ENCODE assay signal across 19 cellular contexts in the genomic region with DNA sequence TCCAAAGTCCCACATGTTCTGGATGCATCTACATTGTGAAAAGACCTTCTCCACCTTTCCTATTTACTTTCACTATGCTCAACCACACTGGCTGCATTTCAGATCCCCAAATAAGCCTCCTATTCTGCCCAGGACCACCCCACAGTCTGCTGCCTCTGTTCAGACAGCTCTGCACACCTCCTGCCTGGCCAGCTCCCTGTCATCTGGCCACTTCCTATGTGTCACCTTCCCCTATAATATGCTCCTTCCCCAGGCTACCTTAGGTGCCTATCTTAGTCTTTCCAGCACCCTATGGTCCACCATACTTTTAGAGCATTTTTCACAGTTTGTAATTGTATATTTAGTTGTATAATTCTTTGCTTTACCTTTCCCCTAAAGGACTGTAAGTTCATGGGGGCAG. TPM values are rescaled to one million over a fixed set of nuclear protein-coding genes. Genes with fewer than 3 reads are reported as not detected.
A peak's percentile ranks its signal among the peaks of the same experiment; 100 is the strongest.
DNase-seq lines count a peak whose midpoint lies in the region; ATAC-seq and TF ChIP-seq lines count a peak whose summit lies in the region.
"Had no signal": no experiment of that assay in that cellular context is flagged by ENCODE, and none has a peak within 500 bp of the region (broad histone marks: within the 10 kb centered on the region; RNA-seq: fewer than 3 reads in every experiment).

No MANE protein-coding gene starts in this region.

- no peaks in the 10 kb centered on the region for H4K20me1 ChIP-seq in Loucy (ENCODE audit: insufficient read depth, low read length, poor library complexity, severe bottlenecking)

- H3K4me3 ChIP-seq in Loucy (ENCODE audit: low read length, poor library complexity, severe bottlenecking): no peak overlapping the region
- H3K4me3 ChIP-seq: GM23338 had no signal

- no peaks in the 10 kb centered on the region for H3K27me3 Mint-ChIP-seq in activated CD8-positive, alpha-beta memory T cell treated with anti-CD3 and anti-CD28 coated beads, Interleukin-2, amount 10 ng/mL, durations not matched to agents 7 days and 5 days
- H3K27me3 Mint-ChIP-seq in activated CD8-positive, alpha-beta T cell treated with anti-CD3 and anti-CD28 coated beads for 36 hours: no peaks in the 10 kb centered on the region
- H3K27me3 Mint-ChIP-seq: CD4-positive, CD25-positive, alpha-beta regulatory T cell; CD8-positive, alpha-beta memory T cell had no signal

- no peak overlapping the region for H3K27ac Mint-ChIP-seq in activated CD8-positive, alpha-beta memory T cell treated with anti-CD3 and anti-CD28 coated beads, Interleukin-2, amount 10 ng/mL, durations not matched to agents 7 days and 5 days
- H3K27ac Mint-ChIP-seq in activated CD8-positive, alpha-beta T cell treated with anti-CD3 and anti-CD28 coated beads for 36 hours: no peak overlapping the region
- H3K27ac Mint-ChIP-seq: CD4-positive, CD25-positive, alpha-beta regulatory T cell; CD8-positive, alpha-beta memory T cell; GM23338 had no signal

- no peaks in the 10 kb centered on the region for H3K27me3 ChIP-seq in Loucy (ENCODE audit: insufficient read depth, low read length, poor library complexity, severe bottlenecking)
- H3K27me3 ChIP-seq: BE2C had no signal

- H3F3A ChIP-seq in Loucy (ENCODE audit: low read depth): no peaks in the 10 kb centered on the region

- no peak overlapping the region for H3K4me3 Mint-ChIP-seq in activated CD8-positive, alpha-beta memory T cell treated with anti-CD3 and anti-CD28 coated beads, Interleukin-2, amount 10 ng/mL, durations not matched to agents 7 days and 5 days
- no peak overlapping the region for H3K4me3 Mint-ChIP-seq in activated CD8-positive, alpha-beta T cell treated with anti-CD3 and anti-CD28 coated beads for 36 hours
- H3K4me3 Mint-ChIP-seq: CD4-positive, CD25-positive, alpha-beta regulatory T cell; CD8-positive, alpha-beta memory T cell; GM23338 had no signal

- no peaks in the 10 kb centered on the region for H3K9me2 ChIP-seq in Loucy (replicated peaks; ENCODE audit: low read depth, low read length)

- H3K79me2 ChIP-seq in Loucy (ENCODE audit: insufficient read depth, low read length): no peaks in the 10 kb centered on the region

- no peaks in the 10 kb centered on the region for H3K4me1 ChIP-seq in Loucy (ENCODE audit: insufficient read depth, low read length, poor library complexity, severe bottlenecking)
- H3K4me1 ChIP-seq: BE2C had no signal

- H3K9me3 ChIP-seq in Loucy (ENCODE audit: insufficient read depth, low read depth, low read length): no peaks in the 10 kb centered on the region
- H3K9me3 ChIP-seq: BE2C had no signal

- no peaks in the 10 kb centered on the region for H3K36me3 ChIP-seq in Loucy (ENCODE audit: insufficient read depth, low read length)
- H3K36me3 ChIP-seq: BE2C had no signal

- peaks cover 13% of the 10 kb centered on the region for H3K4me1 Mint-ChIP-seq in activated CD8-positive, alpha-beta memory T cell treated with anti-CD3 and anti-CD28 coated beads, Interleukin-2, amount 10 ng/mL, durations not matched to agents 7 days and 5 days
- peaks cover 6% of the 10 kb centered on the region for H3K4me1 Mint-ChIP-seq in activated CD8-positive, alpha-beta T cell treated with anti-CD3 and anti-CD28 coated beads for 36 hours (ENCODE audit: low read depth)
- H3K4me1 Mint-ChIP-seq: GM23338 had no signal

- no peaks in the 10 kb centered on the region for H3K9me3 Mint-ChIP-seq in activated CD8-positive, alpha-beta memory T cell treated with anti-CD3 and anti-CD28 coated beads, Interleukin-2, amount 10 ng/mL, durations not matched to agents 7 days and 5 days (ENCODE audit: low read depth)
- H3K9me3 Mint-ChIP-seq in activated CD8-positive, alpha-beta T cell treated with anti-CD3 and anti-CD28 coated beads for 36 hours: no peaks in the 10 kb centered on the region
- H3K9me3 Mint-ChIP-seq: CD4-positive, CD25-positive, alpha-beta regulatory T cell; CD8-positive, alpha-beta memory T cell; GM23338 had no signal

- no peak overlapping the region for H3K4me2 ChIP-seq in Loucy (ENCODE audit: low read depth, low read length, poor library complexity, severe bottlenecking)
- H3K4me2 ChIP-seq: GM23338 had no signal

- ATAC-seq in activated CD8-positive, alpha-beta memory T cell treated with anti-CD3 and anti-CD28 coated beads, Interleukin-2, amount 10 ng/mL, durations not matched to agents 7 days and 5 days: peak; percentile 63
- peak; percentile 69 for ATAC-seq in activated CD8-positive, alpha-beta T cell treated with anti-CD3 and anti-CD28 coated beads for 36 hours
- peak; percentile 65 for ATAC-seq in stimulated activated naive CD8-positive, alpha-beta T cell treated with anti-CD3 and anti-CD28 coated beads, Interleukin-15, Interleukin-2, amounts not matched to agents 100 U/mL and 50 U/mL, for 24 hours
- ATAC-seq in HG02970 (IDR thresholded peaks at IDR 0.05; ENCODE audit: low FRiP score, unreplicated experiment): no peak
- ATAC-seq: GM23338 had no signal

- no peak overlapping the region for H3K9ac ChIP-seq in Loucy (ENCODE audit: low read depth, low read length, poor library complexity, severe bottlenecking)

- CTCF ChIA-PET in activated CD8-positive, alpha-beta memory T cell treated with anti-CD3 and anti-CD28 coated beads, Interleukin-2, amount 10 ng/mL, durations not matched to agents 7 days and 5 days (lab: Charles Lee): interaction anchor here (1.0 to 4.2 kb wide), 5 partner anchors 10 to 48 kb away, joined by 3 to 21 read pairs (median 10); no protein-coding TSS in a partner anchor
- CTCF ChIA-PET in activated CD8-positive, alpha-beta T cell treated with anti-CD3 and anti-CD28 coated beads for 36 hours (lab: Charles Lee): interaction anchor here (0.6 to 2.0 kb wide), 4 partner anchors 12 to 68 kb away, joined by 3 to 9 read pairs (median 3); no protein-coding TSS in a partner anchor

- peaks cover 4% of the 10 kb centered on the region for H3K36me3 Mint-ChIP-seq in activated CD8-positive, alpha-beta memory T cell treated with anti-CD3 and anti-CD28 coated beads, Interleukin-2, amount 10 ng/mL, durations not matched to agents 7 days and 5 days
- no peaks in the 10 kb centered on the region for H3K36me3 Mint-ChIP-seq in activated CD8-positive, alpha-beta T cell treated with anti-CD3 and anti-CD28 coated beads for 36 hours (ENCODE audit: low read depth)
- H3K36me3 Mint-ChIP-seq: CD4-positive, CD25-positive, alpha-beta regulatory T cell; CD8-positive, alpha-beta memory T cell had no signal

- no peak for DNase-seq in activated CD8-positive, alpha-beta memory T cell treated with anti-CD3 and anti-CD28 coated beads, Interleukin-2, amount 10 ng/mL, durations not matched to agents 7 days and 5 days
- no peak for DNase-seq in activated CD8-positive, alpha-beta memory T cell treated with anti-CD3 and anti-CD28 coated beads, Interleukin-2, amount 50 U/mL, for 4 hours
- DNase-seq in activated CD8-positive, alpha-beta T cell treated with anti-CD3 and anti-CD28 coated beads for 36 hours: peak; percentile 22
- no peak for DNase-seq in stimulated activated naive CD8-positive, alpha-beta T cell treated with anti-CD3 and anti-CD28 coated beads, Interleukin-15, Interleukin-2, amounts not matched to agents 100 U/mL and 50 U/mL, for 24 hours
- DNase-seq in hypothalamus (lab: John Stamatoyannopoulos, UW): no peak
- DNase-seq: ACHN; BE2C; C1 segment of cervical spinal cord; CD4-positive, CD25-positive, alpha-beta regulatory T cell; CD8-positive, alpha-beta memory T cell; COR-L47; DMS 273 treated with DMSO at 0.1 percent for 48 hours; DMS79; GF-D8; HCEC 1CT; IMR-90 had no signal

- POLR2A ChIA-PET in activated CD8-positive, alpha-beta T cell treated with anti-CD3 and anti-CD28 coated beads for 36 hours (lab: Charles Lee): interaction anchor here (1.0 kb wide), 1 partner anchor 10 kb away, joined by 4 read pairs; no protein-coding TSS in a partner anchor

- no peak for TF ChIP-seq CTCF in Loucy (conservative IDR thresholded peaks at IDR 0.05; ENCODE audit: low read length)
- no peak for TF ChIP-seq CTCF in activated CD8-positive, alpha-beta T cell treated with anti-CD3 and anti-CD28 coated beads for 36 hours (IDR thresholded peaks at IDR 0.05)

- intact Hi-C loops in activated CD8-positive, alpha-beta T cell treated with anti-CD3 and anti-CD28 coated beads for 36 hours (cut with micrococcal nuclease): no loop called here

- 0 out of 2 replicates have a peak overlapping the region, but pooled peaks have one; percentile 3 for H2AFZ ChIP-seq in Loucy (ENCODE audit: low read length)
- H2AFZ ChIP-seq: GM23338 had no signal

RNA-seq across cellular contexts. Expression of gene IFNG, which starts 50.5 kb away (rescaled TPM):
- 100 to 1,000 TPM in 1 of 2 experiments, 10 to 100 TPM in 1; 25.7 to 117 TPM for total RNA-seq in activated CD8-positive, alpha-beta memory T cell treated with anti-CD3 and anti-CD28 coated beads, Interleukin-2, amount 10 ng/mL, durations not matched to agents 7 days and 5 days
- 10 to 100 TPM; 42.7 to 43.6 TPM for total RNA-seq in activated CD8-positive, alpha-beta T cell treated with anti-CD3 and anti-CD28 coated beads for 36 hours
- total RNA-seq: GM23338, IMR-90 had no signal
